ENCODE assay signal across 8 cellular contexts in genomic region chrX:119118780-119119395, GRCh38. TPM values are rescaled to one million over a fixed set of nuclear protein-coding genes. Genes with fewer than 3 reads are reported as not detected.
DNase-seq lines count a peak whose midpoint lies in the region; ATAC-seq and TF ChIP-seq lines count a peak whose summit lies in the region.

No MANE protein-coding gene starts in this region.

- no peak overlapping the region for H3K4me3 ChIP-seq in ovary

- H3K27me3 ChIP-seq in ovary: no peaks in the 10 kb centered on the region

- DNase-seq in NCI-H774 (lab: John Stamatoyannopoulos, UW) (peak; percentile 3), activated T-cell treated with anti-CD3 and anti-CD28 coated beads for 48 hours (ENCODE audit: low read depth) (peak; percentile 26), fibroblast of the conjunctiva (ENCODE audit: low read depth) (peak; percentile 36), ovary (peak; percentile 11 to 61 (median 47)), ureter (ENCODE audit: low spot score) (peak; percentile 46)

- no peak for TF ChIP-seq POLR2A in ovary (IDR thresholded peaks at IDR 0.05)

- intact Hi-C loops in ovary (cut with DNase I): no loop called here

- 12 to 15% (median 13%) methylated on average over 6 of the region's 6 CpGs for WGBS in ovary, 3 donors

- TF ChIP-seq EP300 in ovary (IDR thresholded peaks at IDR 0.05): no peak

- H3K36me3 ChIP-seq in ovary: no peaks in the 10 kb centered on the region

- no peaks in the 10 kb centered on the region for H3K9me3 ChIP-seq in ovary

- TF ChIP-seq CTCF in 22Rv1 (IDR thresholded peaks at IDR 0.05) (peak; percentile 64), GM12874 (IDR thresholded peaks at IDR 0.05; ENCODE audit: insufficient read depth, low read depth, low read length) (peak; percentile 74), ovary (IDR thresholded peaks at IDR 0.05) (peak in 1 of 3 donors; percentile 43)

- ATAC-seq in HG02943 (IDR thresholded peaks at IDR 0.05; ENCODE audit: low read depth, unreplicated experiment): peak; percentile 80

- H3K27ac ChIP-seq in 22Rv1: no peak overlapping the region
- no peak overlapping the region for H3K27ac ChIP-seq in ovary

- H3K4me1 ChIP-seq in ovary (ENCODE audit: insufficient read depth): no peaks in the 10 kb centered on the region

RNA-seq across cellular contexts. Expression of gene KIAA1210, which starts 8.7 kb away (rescaled TPM):
- total RNA-seq in ovary (1 to 10 TPM in 1 of 7 donors, under 1 TPM in 5, not detected in 1; 0.15 to 1.7 (median 0.46) TPM), ureter (4.9 TPM)
- polyA plus RNA-seq in ovary: under 1 TPM; 0.04 to 0.43 TPM

RNA-seq across cellular contexts. Expression of gene CT47C1, which starts 46.1 kb away (rescaled TPM):
- total RNA-seq in ovary (not detected), ureter (not detected)
- polyA plus RNA-seq in ovary: not detected
